17 cellular contexts compared by ENCODE assay signal in the genomic region with DNA sequence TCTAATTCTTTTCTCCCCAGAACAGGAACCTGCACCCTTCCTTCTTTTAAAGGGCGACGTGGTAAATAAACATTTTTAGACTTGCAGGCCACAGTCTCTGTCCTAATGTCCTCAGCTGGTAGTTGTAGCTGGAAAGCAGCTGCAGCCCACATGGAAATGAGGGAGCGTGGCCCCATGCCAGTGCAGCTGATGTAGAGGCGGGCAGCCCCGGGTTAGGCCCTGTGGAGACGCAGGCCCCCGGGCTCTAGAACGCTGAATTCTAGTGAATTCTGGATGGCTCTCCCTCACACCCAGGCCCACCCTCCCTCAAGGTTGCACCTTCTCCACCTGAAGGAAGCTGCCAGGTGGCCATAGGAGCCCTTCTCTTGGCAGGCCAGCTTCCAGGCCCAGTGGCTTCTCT. TPM values are rescaled to one million over a fixed set of nuclear protein-coding genes. Genes with fewer than 3 reads are reported as not detected.
DNase-seq lines count a peak whose midpoint lies in the region; ATAC-seq and TF ChIP-seq lines count a peak whose summit lies in the region.
"Had no signal": no experiment of that assay in that cellular context is flagged by ENCODE, and none has a peak within 500 bp of the region (broad histone marks: within the 10 kb centered on the region; RNA-seq: fewer than 3 reads in every experiment).

No MANE protein-coding gene starts in this region.

- no peaks in the 10 kb centered on the region for H3K9me3 ChIP-seq in heart right ventricle
- H3K9me3 ChIP-seq in tibial nerve = no peaks in the 10 kb centered on the region

- no peak overlapping the region for H3K4me3 ChIP-seq in heart right ventricle
- H3K4me3 ChIP-seq in tibial nerve = no peak overlapping the region
- no peak overlapping the region for H3K4me3 ChIP-seq in H7 (ENCODE audit: insufficient read depth, low read depth, low read length)

- no peaks in the 10 kb centered on the region for H3K27me3 ChIP-seq in heart right ventricle
- H3K27me3 ChIP-seq in tibial nerve = no peaks in the 10 kb centered on the region
- H3K27me3 ChIP-seq in H7 (ENCODE audit: control insufficient read depth, insufficient read depth, low read length) = no peaks in the 10 kb centered on the region

- H3K36me3 ChIP-seq in heart right ventricle (peaks cover 0 to 73% (median 26%) of the 10 kb centered on the region in 9 donors), tibial nerve (peaks cover 0 to 76% (median 5%) of the 10 kb centered on the region in 3 donors), H7 (replicated peaks; ENCODE audit: control insufficient read depth, insufficient read depth, low read length) (peaks cover 48% of the 10 kb centered on the region)

- intact Hi-C loops in heart right ventricle (cut with DNase I) = loop anchor here in 1 of 10 donors (10.0 kb wide), 1 partner anchor 99 kb away; no protein-coding TSS in a partner anchor

- H3K4me3 Mint-ChIP-seq in osteocyte (ENCODE audit: unreplicated experiment) = no peak overlapping the region
- H3K4me3 Mint-ChIP-seq: activated CD4-positive, alpha-beta memory T cell treated with anti-CD3 and anti-CD28 coated beads, Interleukin-2, amount 10 ng/mL, durations not matched to agents 7 days and 5 days; CD8-positive, alpha-beta memory T cell; IgD-negative memory B cell; naive thymus-derived CD8-positive, alpha-beta T cell had no signal

- TF ChIP-seq EP300 in tibial nerve (IDR thresholded peaks at IDR 0.05) = peak in 1 of 2 donors; percentile 8

- TF ChIP-seq CTCF in heart right ventricle (IDR thresholded peaks at IDR 0.05) (no peak), osteocyte (IDR thresholded peaks at IDR 0.05) (no peak), tibial nerve (IDR thresholded peaks at IDR 0.05) (no peak)

- H3K27me3 Mint-ChIP-seq in osteocyte (ENCODE audit: unreplicated experiment) = no peaks in the 10 kb centered on the region
- H3K27me3 Mint-ChIP-seq: activated CD4-positive, alpha-beta memory T cell treated with anti-CD3 and anti-CD28 coated beads, Interleukin-2, amount 10 ng/mL, durations not matched to agents 7 days and 5 days; IgD-negative memory B cell; naive thymus-derived CD8-positive, alpha-beta T cell had no signal

- H3K4me1 ChIP-seq in heart right ventricle (peaks cover 16 to 60% (median 33%) of the 10 kb centered on the region in 9 donors), tibial nerve (peaks cover 0 to 33% (median 9%) of the 10 kb centered on the region in 4 donors)

- WGBS in heart right ventricle, 2 donors = 64 to 69% methylated on average over 8 of the region's 8 CpGs
- WGBS in tibial nerve, 2 donors = 51 to 58% methylated on average over 8 of the region's 8 CpGs

- H3K36me3 Mint-ChIP-seq in osteocyte (ENCODE audit: unreplicated experiment) = peaks cover 49% of the 10 kb centered on the region
- H3K36me3 Mint-ChIP-seq: IgD-negative memory B cell had no signal

- H3K27ac Mint-ChIP-seq in osteocyte (ENCODE audit: unreplicated experiment) = peak overlapping the region; percentile 73
- H3K27ac Mint-ChIP-seq: activated CD4-positive, alpha-beta memory T cell treated with anti-CD3 and anti-CD28 coated beads, Interleukin-2, amount 10 ng/mL, durations not matched to agents 7 days and 5 days; CD8-positive, alpha-beta memory T cell; IgD-negative memory B cell had no signal

- DNase-seq in heart right ventricle (peak; percentile 52 to 60), osteocyte (ENCODE audit: extremely low spot score, unreplicated experiment) (no peak), tibial nerve (ENCODE audit: low spot score in 2 of 2) (peak; percentile 22 to 49), NCI-H2196 treated with DMSO at 0.1 percent for 48 hours (lab: John Stamatoyannopoulos, UW; ENCODE audit: unreplicated experiment) (no peak), H7 (no peak)
- DNase-seq in stimulated activated CD4-positive, alpha-beta T cell treated with anti-CD3 and anti-CD28 coated beads, Interleukin-15, amount 100 ng/mL, for 24 hours = no peak
- DNase-seq: activated CD4-positive, alpha-beta memory T cell treated with anti-CD3 and anti-CD28 coated beads, Interleukin-2, amount 10 ng/mL, durations not matched to agents 7 days and 5 days; activated effector memory CD4-positive, alpha-beta T cell treated with Interleukin-2 at 50 U/mL for 16 hours; CD8-positive, alpha-beta memory T cell; naive thymus-derived CD8-positive, alpha-beta T cell; NCI-H1417; NCI-H510A treated with DMSO at 0.1 percent for 48 hours; SHP77 had no signal

- ATAC-seq in heart right ventricle (peak in 7 of 8 donors; percentile 17 to 67 (median 48)), GM19324 (IDR thresholded peaks at IDR 0.05; ENCODE audit: low FRiP score, unreplicated experiment) (no peak)
- ATAC-seq: naive thymus-derived CD8-positive, alpha-beta T cell had no signal

- H3K9me3 Mint-ChIP-seq in osteocyte (ENCODE audit: unreplicated experiment) = no peaks in the 10 kb centered on the region
- H3K9me3 Mint-ChIP-seq: activated CD4-positive, alpha-beta memory T cell treated with anti-CD3 and anti-CD28 coated beads, Interleukin-2, amount 10 ng/mL, durations not matched to agents 7 days and 5 days; CD8-positive, alpha-beta memory T cell; IgD-negative memory B cell; naive thymus-derived CD8-positive, alpha-beta T cell had no signal

- peaks cover 22% of the 10 kb centered on the region for H3K4me1 Mint-ChIP-seq in osteocyte (ENCODE audit: unreplicated experiment)

- H3K27ac ChIP-seq in angular gyrus (ENCODE audit: low read depth, low read length) (peak overlapping the region; percentile 53), heart right ventricle (peak overlapping the region in 9 of 10 donors; percentile 54 to 84 (median 78)), tibial nerve (peak overlapping the region; percentile 32 to 86 (median 59))
- H3K27ac ChIP-seq: epithelial cell of prostate had no signal

- no peak for TF ChIP-seq POLR2A in tibial nerve (IDR thresholded peaks at IDR 0.05)

RNA-seq across cellular contexts. Expression of gene PGPEP1L, which starts 52.3 kb away (rescaled TPM):
- total RNA-seq in heart right ventricle = 1 to 10 TPM in 7 of 10 donors, under 1 TPM in 3; 0.52 to 5.6 (median 1.3) TPM
- 1 to 10 TPM in 1 of 2 donors, under 1 TPM in 1; 0.22 to 4.2 TPM for polyA plus RNA-seq in heart right ventricle
- not detected in 2 replicates for total RNA-seq in osteocyte
- not detected for total RNA-seq in tibial nerve
- total RNA-seq in H7 (2014; rRNA removed; shearing (Covaris generic)) = not detected in 2 replicates
- total RNA-seq: activated CD4-positive, alpha-beta memory T cell treated with anti-CD3 and anti-CD28 coated beads, Interleukin-2, amount 10 ng/mL, durations not matched to agents 7 days and 5 days; CD8-positive, alpha-beta memory T cell; naive thymus-derived CD8-positive, alpha-beta T cell had no signal
- polyA plus RNA-seq: CD8-positive, alpha-beta memory T cell; IgD-negative memory B cell; naive thymus-derived CD8-positive, alpha-beta T cell had no signal

Comparison
In these comparisons a context has a peak if more than half of its experiments do, and no peak if none do; other contexts are left out.
1. DNase-seq: peak in heart right ventricle (2 of 2) and tibial nerve (2 of 2); none in osteocyte (single experiment), NCI-H2196 treated with DMSO at 0.1 percent for 48 hours (single experiment), H7 (single experiment) and stimulated activated CD4-positive, alpha-beta T cell treated with anti-CD3 and anti-CD28 coated beads, Interleukin-15, amount 100 ng/mL, for 24 hours (single experiment).
2. Peak in every context shown above with its lines, with median percentiles within 50 percentile points of each other: H3K27ac ChIP-seq.